8 cellular contexts compared by ENCODE assay signal in the genomic region with DNA sequence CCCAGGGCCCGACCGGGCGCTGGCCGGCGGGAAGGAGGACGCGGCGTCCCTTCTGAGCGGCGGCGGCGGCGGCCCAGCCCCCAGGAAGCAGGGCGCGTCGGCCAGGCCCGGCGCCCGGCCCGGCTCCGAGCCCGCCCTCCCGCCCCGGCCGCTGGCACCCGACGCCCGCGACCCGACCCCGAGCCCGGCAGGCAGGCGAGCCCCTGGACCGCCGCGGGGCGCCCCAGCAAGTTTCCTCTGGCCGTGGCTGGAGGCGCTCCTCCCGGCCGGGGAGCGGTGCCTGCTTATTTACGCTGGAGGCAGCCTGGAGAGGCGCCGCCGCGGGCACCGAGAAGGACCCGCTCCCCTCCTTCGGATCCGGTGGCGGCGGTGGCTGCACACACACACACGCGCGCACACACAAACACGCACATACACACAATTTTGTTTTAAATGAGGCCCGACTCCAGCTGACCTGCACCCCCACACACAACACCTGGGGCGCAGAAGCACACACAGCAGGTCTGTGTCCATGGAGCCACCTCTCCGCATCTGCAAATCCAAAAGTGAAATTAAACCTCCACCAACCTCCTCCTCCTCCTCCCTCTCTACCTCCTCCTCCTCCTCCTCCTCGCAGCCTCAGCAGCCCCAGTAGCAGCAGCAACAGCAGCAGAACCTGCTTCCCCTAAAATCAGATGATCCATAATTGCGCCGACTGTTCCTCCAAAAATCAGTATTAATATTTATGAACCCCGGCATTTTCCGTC. TPM values are rescaled to one million over a fixed set of nuclear protein-coding genes. Genes with fewer than 3 reads are reported as not detected.
DNase-seq lines count a peak whose midpoint lies in the region; ATAC-seq, FAIRE-seq and TF ChIP-seq lines count a peak whose summit lies in the region.

No MANE protein-coding gene starts in this region.

- H3F3A ChIP-seq in PC-3 (ENCODE audit: low read length, unreplicated experiment): no peaks in the 10 kb centered on the region

- DNase-seq in Caki2 (ENCODE audit: low read depth) (peak; percentile 48), H7 (peak; percentile 81), PC-3 (peak; percentile 16), activated gamma-delta T cell treated with Interleukin-2 at 50 U/mL for 16 hours (peak; percentile 18), frontal cortex (ENCODE audit: low spot score in 2 of 2) (peak; percentile 34 to 69), urothelium cell line (ENCODE audit: low spot score) (peak; percentile 40), SHP77 treated with DMSO at 0.1 percent for 48 hours (lab: John Stamatoyannopoulos, UW) (no peak)

- peak overlapping the region; percentile 71 for H2AFZ ChIP-seq in PC-3 (ENCODE audit: low read length)

- BruUV-seq in PC-3 (replicated peaks; lab: Mats Ljungman, UMichigan): TSS peak; percentile 69

- no peaks in the 10 kb centered on the region for H3K36me3 ChIP-seq in H7 (replicated peaks; ENCODE audit: control insufficient read depth, insufficient read depth, low read length)
- H3K36me3 ChIP-seq in PC-3 (ENCODE audit: low read depth, low read length): no peaks in the 10 kb centered on the region
- peaks cover 15% of the 10 kb centered on the region for H3K36me3 ChIP-seq in neutrophil

- peak; percentile 19 for ATAC-seq in PC-3

- H3K4me2 ChIP-seq in PC-3 (ENCODE audit: low read length): peak overlapping the region; percentile 93

- peaks cover 60% of the 10 kb centered on the region for H3K79me2 ChIP-seq in PC-3 (ENCODE audit: low read length)

- peak overlapping the region; percentile 84 for H3K27ac ChIP-seq in PC-3 (ENCODE audit: low read length)
- H3K27ac ChIP-seq in neutrophil: peak overlapping the region; percentile 100

- no peaks in the 10 kb centered on the region for H3K9me2 ChIP-seq in PC-3 (replicated peaks; ENCODE audit: low read length)

- no peak for TF ChIP-seq CTCF in PC-3 (conservative IDR thresholded peaks at IDR 0.05; ENCODE audit: low read depth, low read length)
- TF ChIP-seq CTCF in neutrophil (IDR thresholded peaks at IDR 0.05): no peak

- H3K4me3 ChIP-seq in H7 (ENCODE audit: insufficient read depth, low read depth, low read length) (peak overlapping the region; percentile 77), PC-3 (ENCODE audit: low read length) (peak overlapping the region; percentile 99), neutrophil (ENCODE audit: low read depth in 1 of 2, low read length in 1 of 2) (peak overlapping the region; percentile 96 to 100)

- no peaks in the 10 kb centered on the region for H3K9me3 ChIP-seq in PC-3 (ENCODE audit: low read length)
- H3K9me3 ChIP-seq in neutrophil: no peaks in the 10 kb centered on the region

- H3K4me1 ChIP-seq in PC-3 (ENCODE audit: insufficient read depth, low read length) (peaks cover 16% of the 10 kb centered on the region; the same call in 1 of the 2 replicates), neutrophil (ENCODE audit: control insufficient read depth in 1 of 2, insufficient read depth in 1 of 2, low read depth in 1 of 2, low read length in 1 of 2) (peaks cover 49 to 65% of the 10 kb centered on the region in 2 experiments)

- CTCF ChIA-PET in PC-3 (lab: Charles Lee): interaction anchor here (0.6 to 1.0 kb wide), 2 partner anchors 64 to 259 kb away, joined by 3 to 5 read pairs; no protein-coding TSS in a partner anchor

- in situ Hi-C loops in Caki2 (cut with HindIII; ENCODE audit: low pct_unique_long_range_greater_than_20kb, low sequenced_read_pairs): no loop called here

- peak overlapping the region; percentile 86 for H3K9ac ChIP-seq in PC-3 (ENCODE audit: low read length)

- no peak for FAIRE-seq in frontal cortex (lab: Jason Lieb, UNC)
- FAIRE-seq in urothelium cell line (lab: Jason Lieb, UNC): no peak

- H4K20me1 ChIP-seq in PC-3 (ENCODE audit: low read length): no peaks in the 10 kb centered on the region

- POLR2A ChIA-PET in PC-3 (lab: Charles Lee; ENCODE audit: unreplicated experiment): interaction anchor here (0.5 kb wide), 1 partner anchor 80 kb away, joined by 3 read pairs; no protein-coding TSS in a partner anchor

- intact Hi-C loops in PC-3 (cut with micrococcal nuclease): loop anchor here (1.0 to 5.0 kb wide), 5 partner anchors 64 to 354 kb away; a partner anchor contains a TSS

- H3K27me3 ChIP-seq in H7 (ENCODE audit: control insufficient read depth, insufficient read depth, low read length) (no peaks in the 10 kb centered on the region), PC-3 (ENCODE audit: low read length) (no peaks in the 10 kb centered on the region), neutrophil (no peaks in the 10 kb centered on the region)

RNA-seq across cellular contexts. Expression of a gene that starts 0.7 kb away (rescaled TPM):
- total RNA-seq in Caki2 (2014; rRNA removed; shearing (Covaris generic); ENCODE audit: low replicate concordance): 18.4 and 47.1 TPM in 2 replicates
- total RNA-seq in H7 (2014; rRNA removed; shearing (Covaris generic)): 11.9 and 14.8 TPM in 2 replicates
- 7.7 TPM in 2 replicates for total RNA-seq in PC-3 (2014; rRNA removed)
- 7.3 TPM for total RNA-seq in frontal cortex
